ENCODE assay signal across 7 cellular contexts in genomic region chr14:89428556-89429196, GRCh38. TPM values are rescaled to one million over a fixed set of nuclear protein-coding genes. Genes with fewer than 3 reads are reported as not detected.
DNase-seq lines count a peak whose midpoint lies in the region; ATAC-seq and TF ChIP-seq lines count a peak whose summit lies in the region.

No MANE protein-coding gene starts in this region.

- ATAC-seq in foreskin keratinocyte = peak; percentile 81
- ATAC-seq in HG02970 (IDR thresholded peaks at IDR 0.05; ENCODE audit: low FRiP score, unreplicated experiment) = no peak

- H3K79me2 ChIP-seq in OCI-LY7 (ENCODE audit: insufficient read depth, low read depth, low read length) = peaks cover 14% of the 10 kb centered on the region; the same call in 1 of the 2 replicates

- H2AFZ ChIP-seq in OCI-LY7 (ENCODE audit: low read length) = peak overlapping the region; percentile 36; the same call in 1 of the 2 replicates

- TF ChIP-seq CTCF in OCI-LY7 (conservative IDR thresholded peaks at IDR 0.05; ENCODE audit: low read length) = no peak
- TF ChIP-seq CTCF in foreskin keratinocyte (conservative IDR thresholded peaks at IDR 0.05) = no peak
- TF ChIP-seq CTCF in spleen (IDR thresholded peaks at IDR 0.05 in 8 of 11, conservative IDR thresholded peaks at IDR 0.05 in 3 of 11) = no peak

- POLR2A ChIA-PET in OCI-LY7 (lab: Charles Lee) = interaction anchor here (0.6 to 4.4 kb wide), 9 partner anchors 39 to 344 kb away, joined by 3 to 21 read pairs (median 3); no protein-coding TSS in a partner anchor

- H3K27ac ChIP-seq in KOPT-K1 (ENCODE audit: low read depth, low read length, poor library complexity, severe bottlenecking) (peak overlapping the region; percentile 98), OCI-LY7 (ENCODE audit: low read depth, low read length, poor library complexity, severe bottlenecking) (peak overlapping the region; percentile 100), foreskin keratinocyte (no peak overlapping the region), spleen (peak overlapping the region in 7 of 8 donors; percentile 55 to 88 (median 86))

- intact Hi-C loops in OCI-LY7 (cut with micrococcal nuclease; ENCODE audit: unreplicated experiment) (no loop called here), spleen (cut with DNase I; ENCODE audit: low total_unique reads) (loop anchor here (10.0 kb wide), 1 partner anchor 196 kb away; no protein-coding TSS in a partner anchor)

- H3K27me3 ChIP-seq in foreskin keratinocyte = no peaks in the 10 kb centered on the region
- no peaks in the 10 kb centered on the region for H3K27me3 ChIP-seq in spleen (replicated peaks in 1 of 7)

- H3K4me3 ChIP-seq in OCI-LY7 (ENCODE audit: low read depth, low read length, poor library complexity, severe bottlenecking) (peak overlapping the region; percentile 67), spleen (no peak overlapping the region)

- CTCF ChIA-PET in OCI-LY7 (lab: Charles Lee; ENCODE audit: unreplicated experiment) = no interaction called here

- H3K9me3 ChIP-seq in KOPT-K1 (ENCODE audit: insufficient read depth, low read length, poor library complexity, severe bottlenecking) (no peaks in the 10 kb centered on the region), OCI-LY7 (ENCODE audit: low read length) (no peaks in the 10 kb centered on the region; the same call in 1 of the 2 replicates), spleen (no peaks in the 10 kb centered on the region)

- H3K36me3 ChIP-seq in KOPT-K1 (ENCODE audit: insufficient read depth, low read length) (no peaks in the 10 kb centered on the region), OCI-LY7 (ENCODE audit: insufficient read depth, low read length) (peaks cover 9% of the 10 kb centered on the region; the same call in 1 of the 2 replicates), spleen (no peaks in the 10 kb centered on the region)

- TF ChIP-seq POLR2A in spleen (IDR thresholded peaks at IDR 0.05) = no peak

- H4K20me1 ChIP-seq in OCI-LY7 (ENCODE audit: insufficient read depth, low read length) = no peaks in the 10 kb centered on the region

- H3K4me2 ChIP-seq in OCI-LY7 (ENCODE audit: low read length) = peak overlapping the region; percentile 99

- DNase-seq in OCI-LY7 (ENCODE audit: low spot score) = no peak
- peak; percentile 65 to 85 for DNase-seq in foreskin keratinocyte
- peak; percentile 79 for DNase-seq in spleen
- DNase-seq in middle frontal gyrus (ENCODE audit: extremely low spot score, low spot score) = no peak
- no peak for DNase-seq in NCI-H2029 (lab: John Stamatoyannopoulos, UW)

- WGBS in spleen, 5 donors = 82 to 91% (median 86%) methylated on average over 17 of the region's 17 CpGs

- no peaks in the 10 kb centered on the region for H3K9me2 ChIP-seq in OCI-LY7 (ENCODE audit: insufficient read depth, low read length)

- peaks cover 87% of the 10 kb centered on the region for H3K4me1 ChIP-seq in OCI-LY7 (ENCODE audit: insufficient read depth, low read length, poor library complexity, severe bottlenecking)
- H3K4me1 ChIP-seq in foreskin keratinocyte = peaks cover 38% of the 10 kb centered on the region
- H3K4me1 ChIP-seq in spleen = peaks cover 16 to 96% (median 56%) of the 10 kb centered on the region in 6 donors

- BruUV-seq in OCI-LY7 (replicated peaks; lab: Mats Ljungman, UMichigan) = no TSS peak

RNA-seq across cellular contexts. Expression of gene FOXN3, which starts 11.6 kb away (rescaled TPM):
- total RNA-seq in OCI-LY7 (2014; rRNA removed; shearing (Covaris generic)) = 54.8 and 77.7 TPM in 2 replicates
- total RNA-seq in OCI-LY7 (2022) (102 and 108 TPM in 2 replicates), foreskin keratinocyte (14.5 and 20.1 TPM in 2 replicates), spleen (100 to 1,000 TPM in 5 of 7 donors, 10 to 100 TPM in 2; 76.4 to 121 (median 105) TPM)
- polyA plus RNA-seq in foreskin keratinocyte (3.1 TPM in 2 replicates), spleen (10 to 100 TPM in 1 of 3 donors, 1 to 10 TPM in 2; 9.2 to 12.7 (median 9.3) TPM)

Comparison
In these comparisons a context has a peak if more than half of its experiments do, and no peak if none do; other contexts are left out.
1. DNase-seq: peak in foreskin keratinocyte (2 of 2) and spleen (single experiment); none in OCI-LY7 (single experiment), middle frontal gyrus (single experiment) and NCI-H2029 (single experiment).